Comparison of ENCODE assay signal across 13 cellular contexts in the genomic region with DNA sequence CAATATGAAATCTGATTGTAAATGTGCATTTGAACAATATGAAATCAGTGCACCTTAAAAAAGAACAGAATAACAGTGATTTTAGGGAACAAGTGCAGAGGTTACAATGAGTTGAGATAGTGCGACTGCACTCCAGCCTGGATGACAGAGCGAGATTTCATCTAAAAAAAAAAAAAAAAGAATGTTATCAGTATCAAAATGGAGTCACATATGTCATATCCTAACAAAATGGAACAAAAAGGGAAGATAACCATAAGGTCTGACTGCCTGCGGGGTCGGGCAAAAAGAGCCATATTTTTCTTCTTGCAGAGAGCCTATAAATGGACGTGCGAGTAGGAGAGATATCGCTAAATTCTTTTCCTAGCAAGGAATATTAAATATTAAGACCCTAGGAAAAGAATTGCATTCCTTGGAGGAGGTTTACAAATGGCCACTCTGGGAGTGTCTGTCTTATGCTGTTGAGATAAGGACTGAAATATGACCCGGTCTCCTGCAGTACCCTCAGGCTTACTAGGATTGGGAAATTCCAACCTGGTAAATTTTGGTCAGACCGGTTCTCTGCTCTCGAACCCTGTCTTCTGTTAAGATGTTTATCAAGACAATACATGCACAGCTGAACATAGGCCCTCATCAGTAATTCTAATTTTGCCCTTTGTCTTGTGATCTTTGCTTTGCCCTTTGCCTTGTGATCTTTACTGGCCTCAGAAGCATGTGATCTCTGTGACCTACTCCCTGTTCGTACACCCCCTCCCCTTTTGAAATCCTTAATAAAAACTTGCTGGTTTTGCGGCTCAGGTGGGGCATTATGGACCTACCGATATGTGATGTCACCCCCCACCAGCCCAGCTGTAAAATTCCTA. TPM values are rescaled to one million over a fixed set of nuclear protein-coding genes. Genes with fewer than 3 reads are reported as not detected.
"Had no signal": no experiment of that assay in that cellular context is flagged by ENCODE, and none has a peak within 500 bp of the region (broad histone marks: within the 10 kb centered on the region; RNA-seq: fewer than 3 reads in every experiment).

No MANE protein-coding gene starts in this region.

RNA-seq across cellular contexts. Expression of a gene that starts 5.3 kb away (rescaled TPM):
- total RNA-seq: activated CD8-positive, alpha-beta T cell treated with anti-CD3 and anti-CD28 coated beads, Interleukin-2, amount 10 ng/mL, durations not matched to agents 7 days and 5 days; activated naive CD8-positive, alpha-beta T cell treated with anti-CD3 and anti-CD28 coated beads for 36 hours; astrocyte; dermis microvascular lymphatic vessel endothelial cell; esophagus mucosa; frontal cortex; lower lobe of right lung; mesenteric fat pad; natural killer cell; pulmonary artery endothelial cell; right cardiac atrium; tibial nerve had no signal
- polyA plus RNA-seq: ovary, right cardiac atrium had no signal

RNA-seq across cellular contexts. Expression of a gene that starts 28.7 kb away (rescaled TPM):
- total RNA-seq: dermis microvascular lymphatic vessel endothelial cell, esophagus mucosa had no signal
